8 cellular contexts compared by ENCODE assay signal in the genomic region with DNA sequence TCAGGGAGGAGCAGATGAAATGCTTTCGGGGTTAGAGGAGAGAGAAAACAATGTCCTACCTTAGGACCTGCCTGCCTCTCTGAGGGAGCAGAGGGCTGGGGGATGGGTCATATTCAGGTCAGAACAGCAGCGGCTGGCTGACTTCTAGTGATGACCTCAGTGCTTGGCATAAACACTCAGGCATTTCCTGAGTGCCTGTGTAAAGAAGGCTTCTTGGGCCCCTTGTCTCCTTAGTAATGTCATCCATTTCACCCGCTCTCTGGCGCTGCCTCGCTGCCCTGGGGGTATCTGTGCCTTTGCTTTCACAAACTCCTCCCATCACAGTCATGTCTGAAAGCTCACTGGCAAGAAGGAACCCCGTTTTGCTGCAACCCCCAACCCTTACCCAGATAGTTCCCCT.
DNase-seq lines count a peak whose midpoint lies in the region; ATAC-seq and TF ChIP-seq lines count a peak whose summit lies in the region.

No MANE protein-coding gene starts in this region.

- peak; percentile 90 for DNase-seq in ELF-1 (ENCODE audit: low read depth, low spot score)
- DNase-seq in NT2/D1 (ENCODE audit: low read depth, low spot score) = peak; percentile 82
- peak; percentile 89 for DNase-seq in fibroblast of the aortic adventitia (ENCODE audit: low read depth)
- peak; percentile 30 to 62 for DNase-seq in psoas muscle
- no peak for DNase-seq in left lobe of liver (ENCODE audit: low spot score)
- DNase-seq in NCI-H1930 (lab: John Stamatoyannopoulos, UW) = no peak

- peak overlapping the region; percentile 24 for H3K9ac ChIP-seq in NT2/D1 (ENCODE audit: insufficient read length, low read depth)

- H3K27ac ChIP-seq in psoas muscle = peak overlapping the region; percentile 76

- H3K4me1 ChIP-seq in NT2/D1 (ENCODE audit: insufficient read depth, insufficient read length) = peaks cover 8% of the 10 kb centered on the region
- H3K4me1 ChIP-seq in psoas muscle = peaks cover 15% of the 10 kb centered on the region

- H3K36me3 ChIP-seq in NT2/D1 (ENCODE audit: insufficient read depth, insufficient read length, low read length) (peaks cover 3% of the 10 kb centered on the region), psoas muscle (ENCODE audit: insufficient read depth in 1 of 2, low read depth in 1 of 2) (no peaks in the 10 kb centered on the region)

- intact Hi-C loops in psoas muscle (cut with DNase I) = no loop called here

- no peaks in the 10 kb centered on the region for H3K9me3 ChIP-seq in NT2/D1 (ENCODE audit: insufficient read depth, low read length)
- no peaks in the 10 kb centered on the region for H3K9me3 ChIP-seq in psoas muscle

- TF ChIP-seq CTCF in fibroblast of the aortic adventitia (IDR thresholded peaks at IDR 0.05; ENCODE audit: insufficient read depth, low read length) (peak; percentile 28), psoas muscle (IDR thresholded peaks at IDR 0.05) (no peak)

- no peaks in the 10 kb centered on the region for H3K27me3 ChIP-seq in NT2/D1 (ENCODE audit: insufficient read depth, insufficient read length)
- no peaks in the 10 kb centered on the region for H3K27me3 ChIP-seq in psoas muscle (ENCODE audit: insufficient read depth in 3 of 3, low read length in 2 of 3)

- ATAC-seq in psoas muscle (peak; percentile 80 to 96 (median 93)), GM21576 (IDR thresholded peaks at IDR 0.05; ENCODE audit: unreplicated experiment) (no peak), left lobe of liver (no peak), HG03097 (IDR thresholded peaks at IDR 0.05; ENCODE audit: low FRiP score, unreplicated experiment) (no peak)

- WGBS in psoas muscle, 3 donors = 7 to 20% (median 11%) methylated on average over 6 of the region's 6 CpGs

- no peak overlapping the region for H3K4me3 ChIP-seq in NT2/D1 (ENCODE audit: insufficient read length, low read depth)
- peak overlapping the region; percentile 23 for H3K4me3 ChIP-seq in fibroblast of the aortic adventitia (ENCODE audit: low read depth, low read length)
- H3K4me3 ChIP-seq in psoas muscle = peak overlapping the region; percentile 34

Comparison
In these comparisons a context has a peak if more than half of its experiments do, and no peak if none do; other contexts are left out.
1. DNase-seq: peak in ELF-1 (single experiment), NT2/D1 (single experiment), fibroblast of the aortic adventitia (single experiment) and psoas muscle (2 of 2); none in left lobe of liver (single experiment) and NCI-H1930 (0 of 2).
2. ATAC-seq: peak in psoas muscle (4 of 4); none in GM21576 (single experiment), left lobe of liver (single experiment) and HG03097 (single experiment).